Comparison of ENCODE assay signal across 8 cellular contexts in the genomic region with DNA sequence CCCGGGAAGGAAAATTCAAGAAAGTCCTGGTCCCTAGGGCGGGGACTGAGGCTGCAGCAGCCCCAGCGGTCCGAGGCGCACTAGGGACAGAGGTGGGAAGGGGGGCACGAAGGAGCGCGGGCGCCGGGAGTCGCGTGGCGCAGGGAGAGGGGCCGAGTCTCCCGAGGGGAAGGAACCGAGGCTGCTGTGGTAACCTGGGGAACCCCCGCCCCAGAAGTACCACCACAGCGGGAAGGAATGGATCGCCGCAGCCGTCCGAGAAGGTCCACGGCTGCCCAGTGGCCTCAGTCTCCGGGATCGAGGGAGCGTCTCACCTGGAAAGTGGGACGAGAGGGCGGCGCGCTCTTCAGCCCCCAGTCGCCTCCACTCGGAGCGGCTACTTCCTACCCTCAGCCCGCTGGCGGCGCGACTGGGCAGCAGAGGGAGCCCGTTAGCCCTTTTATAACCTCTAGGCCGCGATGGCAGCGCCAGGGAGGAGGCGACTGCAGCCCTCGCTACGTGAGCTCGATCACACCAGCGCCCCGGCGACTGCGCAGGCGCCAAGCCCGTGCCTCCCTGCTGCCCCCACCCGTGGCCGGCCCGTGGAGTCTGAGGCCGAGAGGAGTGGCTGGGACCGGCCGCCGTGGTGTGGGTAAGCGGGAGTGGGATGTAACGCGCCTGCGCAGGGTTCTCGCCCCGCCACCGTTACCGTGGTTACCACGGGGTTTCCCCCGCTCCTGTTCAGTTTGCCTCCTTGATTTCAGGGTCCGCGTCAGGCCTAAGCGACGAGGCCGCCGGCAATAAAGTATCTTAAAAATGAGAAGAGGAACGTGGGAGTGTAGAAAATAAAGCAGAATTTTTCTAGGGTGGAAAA. TPM values are rescaled to one million over a fixed set of nuclear protein-coding genes. Genes with fewer than 3 reads are reported as not detected.
DNase-seq lines count a peak whose midpoint lies in the region; ATAC-seq and TF ChIP-seq lines count a peak whose summit lies in the region.

A gene (minus strand): TSS at position 415 of the 853 bp plus-strand sequence. CDS start 21,983 bp downstream, outside the sequence.

- H2BK5ac ChIP-seq in mesenchymal stem cell (ENCODE audit: low read depth, low read length, poor library complexity, severe bottlenecking) = peak within 1 kb of the TSS; percentile 71

- peak within 1 kb of the TSS; percentile 72 to 88 for H3K14ac ChIP-seq in mesenchymal stem cell (ENCODE audit: low read length in 2 of 2)

- no peaks in the 10 kb centered on the region for H3K79me1 ChIP-seq in mesenchymal stem cell (replicated peaks; ENCODE audit: low read length, poor library complexity, severe bottlenecking)

- no peaks in the 10 kb centered on the region for H3K9me3 Mint-ChIP-seq in Caco-2 (ENCODE audit: unreplicated experiment)

- H3K4me1 Mint-ChIP-seq in Caco-2 (ENCODE audit: low read depth, unreplicated experiment) = peaks cover 14% of the 10 kb centered on the region

- intact Hi-C loops in Caco-2 (cut with micrococcal nuclease; ENCODE audit: unreplicated experiment) = loop anchor here (1.0 to 2.0 kb wide), 6 partner anchors 14 to 120 kb away; a partner anchor contains a TSS

- H2BK120ac ChIP-seq in mesenchymal stem cell (ENCODE audit: low read depth, low read length) = no peak within 1 kb of the TSS

- H3K27ac Mint-ChIP-seq in Caco-2 (ENCODE audit: unreplicated experiment) = peak within 1 kb of the TSS; percentile 96

- peaks cover 16% of the 10 kb centered on the region; the same call in 1 of the 2 replicates for H3K4me1 ChIP-seq in Caco-2
- peaks cover 6% of the 10 kb centered on the region for H3K4me1 ChIP-seq in effector memory CD4-positive, alpha-beta T cell (ENCODE audit: control insufficient read depth, insufficient read depth, low read length, poor library complexity, severe bottlenecking)
- peaks cover 3% of the 10 kb centered on the region for H3K4me1 ChIP-seq in mesenchymal stem cell (ENCODE audit: control insufficient read depth, insufficient read depth, low read depth, low read length)

- H4K8ac ChIP-seq in mesenchymal stem cell (ENCODE audit: low read length) = peak within 1 kb of the TSS; percentile 84

- no peaks in the 10 kb centered on the region for H3K27me3 Mint-ChIP-seq in Caco-2 (ENCODE audit: insufficient read depth, unreplicated experiment)

- H2AK5ac ChIP-seq in mesenchymal stem cell (ENCODE audit: low read length, severe bottlenecking) = no peak within 1 kb of the TSS

- WGBS in mesenchymal stem cell = under 1% methylated on average over 74 of the region's 75 CpGs

- H3K27me3 ChIP-seq in Caco-2 (replicated peaks; ENCODE audit: control insufficient read depth, insufficient read depth, low read length) (no peaks in the 10 kb centered on the region), mesenchymal stem cell (ENCODE audit: control insufficient read depth in 1 of 2, insufficient read depth in 1 of 2, low read length in 2 of 2) (no peaks in the 10 kb centered on the region)
- no peaks in the 10 kb centered on the region for H3K27me3 ChIP-seq in effector memory CD4-positive, alpha-beta T cell (replicated peaks; ENCODE audit: control insufficient read depth, insufficient read depth, low read length, poor library complexity, severe bottlenecking)

- peak within 1 kb of the TSS in 1 of 2 experiments; percentile 58 for H2BK12ac ChIP-seq in mesenchymal stem cell (ENCODE audit: low read length in 2 of 2)

- H2BK15ac ChIP-seq in mesenchymal stem cell (ENCODE audit: low read depth, poor library complexity, severe bottlenecking) = peak within 1 kb of the TSS; percentile 77

- H3K36me3 ChIP-seq in Caco-2 (ENCODE audit: control insufficient read depth, insufficient read depth, low read length) (no peaks in the 10 kb centered on the region), mesenchymal stem cell (ENCODE audit: control insufficient read depth in 1 of 2, insufficient read depth in 2 of 2, low read depth in 1 of 2, low read length in 2 of 2) (peaks cover 0 to 3% of the 10 kb centered on the region in 2 experiments)
- H3K36me3 ChIP-seq in effector memory CD4-positive, alpha-beta T cell (ENCODE audit: control insufficient read depth, insufficient read depth, low read length) = no peaks in the 10 kb centered on the region

- POLR2A ChIA-PET in Caco-2 (lab: Charles Lee) = interaction anchor here (0.5 to 2.3 kb wide), 30 partner anchors 10 to 1856 kb away, joined by 3 to 43 read pairs (median 4); a partner anchor contains a TSS
- POLR2A ChIA-PET in activated CD8-positive, alpha-beta memory T cell treated with anti-CD3 and anti-CD28 coated beads for 36 hours (lab: Charles Lee) = interaction anchor here (0.6 to 2.5 kb wide), 13 partner anchors 13 to 824 kb away, joined by 3 to 17 read pairs (median 4); a partner anchor contains a TSS

- peak; percentile 85 for ATAC-seq in GM21360 (IDR thresholded peaks at IDR 0.05; ENCODE audit: unreplicated experiment)

- H3K18ac ChIP-seq in mesenchymal stem cell (ENCODE audit: low read depth in 1 of 2, low read length in 2 of 2) = peak within 1 kb of the TSS; percentile 56 to 97

- peak; percentile 47 to 91 for TF ChIP-seq CTCF in Caco-2 (IDR thresholded peaks at IDR 0.05; ENCODE audit: insufficient read depth in 1 of 2, low read depth in 1 of 2, low read length in 1 of 2, severe bottlenecking in 1 of 2, unreplicated experiment in 1 of 2)

- H3K4me3 Mint-ChIP-seq in Caco-2 (ENCODE audit: unreplicated experiment) = peak within 1 kb of the TSS; percentile 98

- H3K4me2 ChIP-seq in mesenchymal stem cell (ENCODE audit: low read length, poor library complexity, severe bottlenecking) = peak within 1 kb of the TSS; percentile 77

- DNase-seq in Caco-2 = peak; percentile 99
- peak; percentile 98 for DNase-seq in HT1080 (ENCODE audit: low read depth)
- peak; percentile 92 to 95 for DNase-seq in NOMO-1 (lab: John Stamatoyannopoulos, UW; ENCODE audit: unreplicated experiment in 2 of 2)
- peak; percentile 98 to 99 (median 99) for DNase-seq in effector memory CD4-positive, alpha-beta T cell
- DNase-seq in mesenchymal stem cell = peak; percentile 99
- DNase-seq in stimulated activated CD8-positive, alpha-beta memory T cell treated with anti-CD3 and anti-CD28 coated beads, Interleukin-12 subunit alpha, Interleukin-12 subunit beta, amount 100 ng/mL, for 4 hours (ENCODE audit: low read depth) = peak; percentile 99

- H3K36me3 Mint-ChIP-seq in Caco-2 (ENCODE audit: insufficient read depth, unreplicated experiment) = peaks cover 29% of the 10 kb centered on the region

- peak within 1 kb of the TSS; percentile 95 for H3K9ac ChIP-seq in mesenchymal stem cell (ENCODE audit: low read length)

- no TSS peak for BruUV-seq in Caco-2 (replicated peaks; lab: Mats Ljungman, UMichigan)

- CTCF ChIA-PET in Caco-2 (lab: Charles Lee) = interaction anchor here (0.5 to 2.7 kb wide), 29 partner anchors 10 to 1288 kb away, joined by 3 to 40 read pairs (median 4); a partner anchor contains a TSS
- CTCF ChIA-PET in activated CD8-positive, alpha-beta memory T cell treated with anti-CD3 and anti-CD28 coated beads for 36 hours (lab: Charles Lee) = interaction anchor here (0.6 to 1.5 kb wide), 10 partner anchors 14 to 981 kb away, joined by 3 to 6 read pairs (median 4); a partner anchor contains a TSS

- H3K4ac ChIP-seq in mesenchymal stem cell (ENCODE audit: low read depth in 1 of 2, low read length in 2 of 2) = peak within 1 kb of the TSS; percentile 55

- no peaks in the 10 kb centered on the region for H3K9me3 ChIP-seq in Caco-2
- H3K9me3 ChIP-seq in effector memory CD4-positive, alpha-beta T cell (ENCODE audit: control insufficient read depth, low read length) = no peaks in the 10 kb centered on the region
- no peaks in the 10 kb centered on the region for H3K9me3 ChIP-seq in mesenchymal stem cell (ENCODE audit: control insufficient read depth, low read length)

- H3K4me3 ChIP-seq in Caco-2 (ENCODE audit: low read depth, low read length) (peak within 1 kb of the TSS; percentile 70), mesenchymal stem cell (ENCODE audit: insufficient read depth in 1 of 2, low read depth in 1 of 2, low read length in 2 of 2) (peak within 1 kb of the TSS; percentile 82 to 92)
- peak within 1 kb of the TSS; percentile 86 for H3K4me3 ChIP-seq in effector memory CD4-positive, alpha-beta T cell (ENCODE audit: insufficient read depth, low read depth, low read length, poor library complexity, severe bottlenecking)

- peak within 1 kb of the TSS in 1 of 2 experiments; percentile 51 for H3K23ac ChIP-seq in mesenchymal stem cell (ENCODE audit: low read length in 2 of 2)

- H3K27ac ChIP-seq in effector memory CD4-positive, alpha-beta T cell (ENCODE audit: insufficient read depth, low read length, poor library complexity, severe bottlenecking) = peak within 1 kb of the TSS; percentile 91
- peak within 1 kb of the TSS; percentile 78 for H3K27ac ChIP-seq in mesenchymal stem cell (ENCODE audit: low read length, poor library complexity, severe bottlenecking)

- H4K91ac ChIP-seq in mesenchymal stem cell (ENCODE audit: low read length) = peak within 1 kb of the TSS; percentile 82

- H2AFZ ChIP-seq in mesenchymal stem cell (ENCODE audit: low read depth, low read length) = peak within 1 kb of the TSS; percentile 46

RNA-seq across cellular contexts. Expression of the gene that starts here (rescaled TPM):
- 44.3 and 46.5 TPM in 2 replicates for total RNA-seq in Caco-2 (2022)
- total RNA-seq in HT1080 (2014; rRNA removed; shearing (Covaris generic)) = 22.7 and 25.2 TPM in 2 replicates
- 86.0 and 100.0 TPM in 2 replicates for polyA plus RNA-seq in HT1080 (2015; cell fraction: cytosol; rRNA removed)
- 185 and 189 TPM in 2 replicates for polyA plus RNA-seq in HT1080 (2015; cell fraction: nucleus; rRNA removed)
- 10 to 100 TPM; 51.9 to 54.2 TPM for total RNA-seq in activated CD8-positive, alpha-beta memory T cell treated with anti-CD3 and anti-CD28 coated beads for 36 hours
- 162 TPM for polyA plus RNA-seq in mesenchymal stem cell (2013, experiment 1 of 2)
- 170 TPM for polyA plus RNA-seq in mesenchymal stem cell (2013, experiment 2 of 2)

Comparison
In these comparisons a context has a peak if more than half of its experiments do, and no peak if none do; other contexts are left out.
1. Peak in every context shown above with its lines: DNase-seq, ATAC-seq, H3K4me3 ChIP-seq and H3K27ac ChIP-seq.